Comparison of ENCODE assay signal across 6 cellular contexts in genomic region chr12:6915023-6915788, GRCh38. TPM values are rescaled to one million over a fixed set of nuclear protein-coding genes. Genes with fewer than 3 reads are reported as not detected.
A peak's percentile ranks its signal among the peaks of the same experiment; 100 is the strongest.
DNase-seq lines count a peak whose midpoint lies in the region; ATAC-seq and TF ChIP-seq lines count a peak whose summit lies in the region.

No MANE protein-coding gene starts in this region.

- TF ChIP-seq CTCF in heart left ventricle (IDR thresholded peaks at IDR 0.05) (no peak), tibial artery (IDR thresholded peaks at IDR 0.05) (no peak)

- intact Hi-C loops in heart left ventricle (cut with DNase I) (no loop called here), tibial artery (cut with DNase I; ENCODE audit: low total_unique reads) (no loop called here)

- H3K36me3 ChIP-seq in ES-I3 (ENCODE audit: insufficient read depth, low read length) (peaks cover 15% of the 10 kb centered on the region), NT2/D1 (ENCODE audit: insufficient read depth, insufficient read length, low read length) (peaks cover 36% of the 10 kb centered on the region), heart left ventricle (peaks cover 0 to 12% (median 0%) of the 10 kb centered on the region in 9 donors), tibial artery (peaks cover 0 to 40% (median 15%) of the 10 kb centered on the region in 3 donors)

- WGBS in heart left ventricle, 4 donors = 26 to 44% (median 32%) methylated on average over 26 of the region's 26 CpGs

- ATAC-seq in heart left ventricle (peak in 1 of 4 donors; percentile 5), HG02840 (IDR thresholded peaks at IDR 0.05; ENCODE audit: low FRiP score, unreplicated experiment) (no peak)

- H3K4me3 ChIP-seq in NT2/D1 (ENCODE audit: insufficient read length, low read depth) (peak overlapping the region; percentile 79), heart left ventricle (peak overlapping the region; percentile 52 to 84 (median 71)), tibial artery (peak overlapping the region; percentile 68 to 72)

- H3K9ac ChIP-seq in ES-I3 (ENCODE audit: low read depth, low read length) (peak overlapping the region; percentile 96), NT2/D1 (ENCODE audit: insufficient read length, low read depth) (peak overlapping the region; percentile 92)

- H3K27ac ChIP-seq in heart left ventricle = peak overlapping the region in 6 of 12 donors; percentile 43 to 89 (median 66)
- H3K27ac ChIP-seq in tibial artery = peak overlapping the region; percentile 96 to 97

- H3K9me3 ChIP-seq in ES-I3 (ENCODE audit: control insufficient read depth, insufficient read depth, low read length) = no peaks in the 10 kb centered on the region
- no peaks in the 10 kb centered on the region for H3K9me3 ChIP-seq in NT2/D1 (ENCODE audit: insufficient read depth, low read length)
- H3K9me3 ChIP-seq in heart left ventricle = no peaks in the 10 kb centered on the region
- H3K9me3 ChIP-seq in tibial artery = no peaks in the 10 kb centered on the region

- TF ChIP-seq POLR2A in heart left ventricle (IDR thresholded peaks at IDR 0.05) = no peak

- DNase-seq in NT2/D1 (ENCODE audit: low read depth, low spot score) (no peak), heart left ventricle (no peak), tibial artery (peak in 1 of 2 donors; percentile 82), NCI-H524 treated with DMSO at 0.1 percent for 48 hours (lab: John Stamatoyannopoulos, UW) (no peak)

- H3K27me3 ChIP-seq in NT2/D1 (ENCODE audit: insufficient read depth, insufficient read length) (peaks cover 9% of the 10 kb centered on the region), heart left ventricle (peaks cover 0 to 14% (median 0%) of the 10 kb centered on the region in 9 donors), tibial artery (no peaks in the 10 kb centered on the region)

- H3K4me1 ChIP-seq in ES-I3 (ENCODE audit: insufficient read depth, low read length) (peaks cover 40% of the 10 kb centered on the region), NT2/D1 (ENCODE audit: insufficient read depth, insufficient read length) (peaks cover 28% of the 10 kb centered on the region), heart left ventricle (peaks cover 0 to 19% (median 8%) of the 10 kb centered on the region in 12 donors), tibial artery (peaks cover 0 to 19% (median 16%) of the 10 kb centered on the region in 4 donors)

RNA-seq across cellular contexts. Expression of gene ENO2, which starts 0.8 kb away (rescaled TPM):
- 10 to 100 TPM in 6 of 9 donors, 1 to 10 TPM in 3; 4.6 to 30.9 (median 11.6) TPM for total RNA-seq in heart left ventricle
- 10 to 100 TPM; 10.4 to 22.1 TPM for polyA plus RNA-seq in heart left ventricle

RNA-seq across cellular contexts. Expression of gene LRRC23, which starts 10.6 kb away (rescaled TPM):
- total RNA-seq in heart left ventricle = 10 to 100 TPM in 5 of 9 donors, 1 to 10 TPM in 4; 8.2 to 15.1 (median 10.3) TPM
- polyA plus RNA-seq in heart left ventricle = 10 to 100 TPM; 14.8 to 15.3 TPM

RNA-seq across cellular contexts. Expression of gene ATN1, which starts 12.6 kb away (rescaled TPM):
- 10 to 100 TPM; 38.4 to 82.9 (median 67.2) TPM for total RNA-seq in heart left ventricle
- 10 to 100 TPM; 61.3 to 65.6 TPM for polyA plus RNA-seq in heart left ventricle

RNA-seq across cellular contexts. Expression of gene RNU7-1, which starts 28.4 kb away (rescaled TPM):
- not detected for total RNA-seq in heart left ventricle
- not detected for polyA plus RNA-seq in heart left ventricle

RNA-seq across cellular contexts. Expression of gene C12orf57, which starts 28.6 kb away (rescaled TPM):
- 100 to 1,000 TPM; 108 to 394 (median 167) TPM for total RNA-seq in heart left ventricle
- 100 to 1,000 TPM; 258 to 460 TPM for polyA plus RNA-seq in heart left ventricle
